Comparison of ENCODE assay signal across 8 cellular contexts in the genomic region with DNA sequence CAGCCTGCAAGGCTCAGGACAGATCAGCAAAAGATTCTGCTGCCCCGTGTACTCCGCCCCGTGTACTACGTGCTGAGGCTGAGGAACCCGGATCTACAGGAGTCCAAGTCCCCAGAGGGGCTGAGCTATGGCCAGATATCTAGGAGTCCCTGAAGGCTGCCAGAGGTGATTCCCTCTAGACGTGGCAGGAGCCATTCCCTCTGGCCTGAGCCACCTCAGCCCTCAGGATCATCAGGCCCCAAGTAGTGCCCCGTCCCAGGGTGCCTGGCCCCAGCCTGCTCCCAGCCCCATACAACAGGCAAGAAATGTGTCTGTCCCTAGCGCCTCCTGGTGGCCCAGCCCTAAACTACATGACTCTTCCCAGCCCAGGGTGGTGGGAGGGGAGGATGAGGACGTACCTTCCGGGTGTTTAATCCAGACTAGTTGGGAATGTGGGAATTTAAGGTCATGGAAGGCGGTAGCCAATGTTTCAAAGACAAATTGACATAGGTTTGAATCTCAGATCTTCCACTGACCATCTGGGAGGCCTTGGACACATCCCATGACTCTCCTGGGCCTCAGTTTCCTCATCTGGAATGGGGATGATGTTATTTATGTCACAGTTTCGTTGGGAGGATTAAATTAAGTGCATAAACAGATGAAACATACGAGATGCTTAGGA. TPM values are rescaled to one million over a fixed set of nuclear protein-coding genes. Genes with fewer than 3 reads are reported as not detected.
DNase-seq lines count a peak whose midpoint lies in the region; ATAC-seq lines count a peak whose summit lies in the region.

No MANE protein-coding gene starts in this region.

- H3K36me3 ChIP-seq in CD8-positive, alpha-beta memory T cell (ENCODE audit: insufficient read depth, low read length) = no peaks in the 10 kb centered on the region

- DNase-seq in CD8-positive, alpha-beta memory T cell = peak; percentile 65 to 85 (median 70)
- peak; percentile 72 for DNase-seq in HCEC 1CT
- peak; percentile 72 for DNase-seq in NCI-H2107 treated with DMSO at 0.1 percent for 48 hours (lab: John Stamatoyannopoulos, UW; ENCODE audit: unreplicated experiment)
- DNase-seq in activated CD4-positive, CD25-positive, alpha-beta regulatory T cell treated with anti-CD3 and anti-CD28 coated beads, Interleukin-2, amount 50 U/mL, for 16 hours (ENCODE audit: low read depth, low spot score) = peak; percentile 61
- DNase-seq in caudate nucleus (lab: John Stamatoyannopoulos, UW) = peak in 57 of 61 donors; percentile 5 to 76 (median 42)
- peak; percentile 92 for DNase-seq in left lobe of liver (ENCODE audit: low spot score)
- peak; percentile 85 to 87 for DNase-seq in stimulated activated CD4-positive, alpha-beta T cell treated with anti-CD3 and anti-CD28 coated beads, Interleukin-2, amount 100 ng/mL, for 48 hours

- peaks cover 2 to 8% (median 5%) of the 10 kb centered on the region in 3 donors for H3K4me1 Mint-ChIP-seq in CD8-positive, alpha-beta memory T cell

- H3K9me3 ChIP-seq in CD8-positive, alpha-beta memory T cell (ENCODE audit: low read length) = no peaks in the 10 kb centered on the region

- no peak overlapping the region for H3K4me3 Mint-ChIP-seq in CD8-positive, alpha-beta memory T cell

- CTCF ChIA-PET in CD8-positive, alpha-beta memory T cell (lab: Charles Lee) = interaction anchor here (1.0 kb wide), 2 partner anchors 272 to 275 kb away, joined by 5 read pairs; no protein-coding TSS in a partner anchor

- H3K27me3 ChIP-seq in CD8-positive, alpha-beta memory T cell (ENCODE audit: insufficient read depth, low read length, poor library complexity, severe bottlenecking) = peaks cover 3% of the 10 kb centered on the region

- POLR2A ChIA-PET in CD8-positive, alpha-beta memory T cell (lab: Charles Lee) = no interaction called here

- no peaks in the 10 kb centered on the region for H3K9me3 Mint-ChIP-seq in CD8-positive, alpha-beta memory T cell

- peaks cover 4% of the 10 kb centered on the region in 2 donors for H3K27me3 Mint-ChIP-seq in CD8-positive, alpha-beta memory T cell

- H3K4me3 ChIP-seq in CD8-positive, alpha-beta memory T cell (ENCODE audit: low read length) = no peak overlapping the region

- H3K36me3 Mint-ChIP-seq in CD8-positive, alpha-beta memory T cell = no peaks in the 10 kb centered on the region

- no peak overlapping the region for H3K27ac ChIP-seq in CD8-positive, alpha-beta memory T cell (ENCODE audit: low read depth, low read length)
- H3K27ac ChIP-seq in caudate nucleus (ENCODE audit: low read depth, low read length) = no peak overlapping the region

- H3K27ac Mint-ChIP-seq in CD8-positive, alpha-beta memory T cell = peak overlapping the region in 1 of 8 donors; percentile 60

- peak; percentile 87 for ATAC-seq in left lobe of liver
- ATAC-seq in GM18519 (IDR thresholded peaks at IDR 0.05; ENCODE audit: low FRiP score, unreplicated experiment) = no peak

- H3K4me1 ChIP-seq in CD8-positive, alpha-beta memory T cell (ENCODE audit: insufficient read depth, low read length) = peaks cover 14% of the 10 kb centered on the region

RNA-seq across cellular contexts. Expression of a gene that starts 49.4 kb away (rescaled TPM):
- 10 to 100 TPM; 64.2 to 67.3 TPM for total RNA-seq in CD8-positive, alpha-beta memory T cell
- polyA plus RNA-seq in CD8-positive, alpha-beta memory T cell = 35.7 TPM
- 8.9 TPM for total RNA-seq in left lobe of liver

Comparison
In these comparisons a context has a peak if more than half of its experiments do, and no peak if none do; other contexts are left out.
1. DNase-seq: peak in every context shown above with its lines; median percentile 92 in left lobe of liver; 86 in stimulated activated CD4-positive, alpha-beta T cell treated with anti-CD3 and anti-CD28 coated beads, Interleukin-2, amount 100 ng/mL, for 48 hours; 72 in HCEC 1CT; 72 in NCI-H2107 treated with DMSO at 0.1 percent for 48 hours; 70 in CD8-positive, alpha-beta memory T cell; 61 in activated CD4-positive, CD25-positive, alpha-beta regulatory T cell treated with anti-CD3 and anti-CD28 coated beads, Interleukin-2, amount 50 U/mL, for 16 hours; 42 in caudate nucleus.